8 cellular contexts compared by ENCODE assay signal in genomic region chr2:181953773-181954537, GRCh38. TPM values are rescaled to one million over a fixed set of nuclear protein-coding genes. Genes with fewer than 3 reads are reported as not detected.
A peak's percentile ranks its signal among the peaks of the same experiment; 100 is the strongest.
DNase-seq lines count a peak whose midpoint lies in the region; ATAC-seq and TF ChIP-seq lines count a peak whose summit lies in the region.

No MANE protein-coding gene starts in this region.

- peaks cover 9 to 13% (median 12%) of the 10 kb centered on the region in 3 donors for H3K4me1 Mint-ChIP-seq in T-cell

- peak overlapping the region; percentile 10 to 58 (median 23) for H3K4me3 Mint-ChIP-seq in T-cell

- peak; percentile 63 for TF ChIP-seq CTCF in AG04449 (IDR thresholded peaks at IDR 0.05; ENCODE audit: insufficient read depth, low read length, missing control alignments)

- DNase-seq in AG04449 (ENCODE audit: low read depth, low spot score) (no peak), T-cell (peak; percentile 5 to 66 (median 48)), amniotic epithelial cell (ENCODE audit: low read depth) (peak; percentile 56), iPS DF 4.7 (ENCODE audit: extremely low read depth, low spot score) (peak; percentile 82), smooth muscle cell of the brain vasculature (ENCODE audit: low read depth, low spot score) (peak; percentile 52), NCI-H1694 (lab: John Stamatoyannopoulos, UW) (no peak)

- CTCF ChIA-PET in AG04449 (lab: Yijun Ruan, JAX), result interaction anchor here (0.6 to 3.6 kb wide), 42 partner anchors 9 to 1829 kb away, joined by 3 to 44 read pairs (median 4); partner anchors contain the start of genes ITPRID2 and PPP1R1C
- CTCF ChIA-PET in T-cell (lab: Charles Lee), result interaction anchor here (0.5 to 1.3 kb wide), 17 partner anchors 11 to 1767 kb away, joined by 3 to 5 read pairs (median 3); no protein-coding TSS in a partner anchor

- no peaks in the 10 kb centered on the region for H3K36me3 Mint-ChIP-seq in T-cell

- ATAC-seq in GM18868 (IDR thresholded peaks at IDR 0.05; ENCODE audit: unreplicated experiment), result peak; percentile 77
- ATAC-seq in HG03442 (IDR thresholded peaks at IDR 0.05; ENCODE audit: unreplicated experiment), result peak; percentile 81
- peak; percentile 52 to 80 (median 56) for ATAC-seq in T-cell (replicated peaks in 1 of 4)

- peak overlapping the region; percentile 29 for H3K4me3 ChIP-seq in AG04449 (ENCODE audit: low read depth, low read length)

- POLR2A ChIA-PET in AG04449 (lab: Yijun Ruan, JAX) (no interaction called here), T-cell (lab: Charles Lee) (no interaction called here)

- peaks cover 9 to 16% of the 10 kb centered on the region in 2 donors for H3K27me3 Mint-ChIP-seq in T-cell

- no peak overlapping the region for H3K27ac Mint-ChIP-seq in T-cell

- H3K9me3 Mint-ChIP-seq in T-cell, result no peaks in the 10 kb centered on the region

RNA-seq across cellular contexts. Expression of gene PPP1R1C, which starts 31.7 kb away (rescaled TPM):
- total RNA-seq in T-cell, result not detected

Comparison
In these comparisons a context has a peak if more than half of its experiments do, and no peak if none do; other contexts are left out.
1. DNase-seq: peak in T-cell (34 of 34), amniotic epithelial cell (single experiment), iPS DF 4.7 (single experiment) and smooth muscle cell of the brain vasculature (single experiment); none in AG04449 (single experiment) and NCI-H1694 (single experiment).
2. Peak in every context shown above with its lines, with median percentiles within 50 percentile points of each other: ATAC-seq.